Comparison of ENCODE assay signal across 1 cellular context in the genomic region with DNA sequence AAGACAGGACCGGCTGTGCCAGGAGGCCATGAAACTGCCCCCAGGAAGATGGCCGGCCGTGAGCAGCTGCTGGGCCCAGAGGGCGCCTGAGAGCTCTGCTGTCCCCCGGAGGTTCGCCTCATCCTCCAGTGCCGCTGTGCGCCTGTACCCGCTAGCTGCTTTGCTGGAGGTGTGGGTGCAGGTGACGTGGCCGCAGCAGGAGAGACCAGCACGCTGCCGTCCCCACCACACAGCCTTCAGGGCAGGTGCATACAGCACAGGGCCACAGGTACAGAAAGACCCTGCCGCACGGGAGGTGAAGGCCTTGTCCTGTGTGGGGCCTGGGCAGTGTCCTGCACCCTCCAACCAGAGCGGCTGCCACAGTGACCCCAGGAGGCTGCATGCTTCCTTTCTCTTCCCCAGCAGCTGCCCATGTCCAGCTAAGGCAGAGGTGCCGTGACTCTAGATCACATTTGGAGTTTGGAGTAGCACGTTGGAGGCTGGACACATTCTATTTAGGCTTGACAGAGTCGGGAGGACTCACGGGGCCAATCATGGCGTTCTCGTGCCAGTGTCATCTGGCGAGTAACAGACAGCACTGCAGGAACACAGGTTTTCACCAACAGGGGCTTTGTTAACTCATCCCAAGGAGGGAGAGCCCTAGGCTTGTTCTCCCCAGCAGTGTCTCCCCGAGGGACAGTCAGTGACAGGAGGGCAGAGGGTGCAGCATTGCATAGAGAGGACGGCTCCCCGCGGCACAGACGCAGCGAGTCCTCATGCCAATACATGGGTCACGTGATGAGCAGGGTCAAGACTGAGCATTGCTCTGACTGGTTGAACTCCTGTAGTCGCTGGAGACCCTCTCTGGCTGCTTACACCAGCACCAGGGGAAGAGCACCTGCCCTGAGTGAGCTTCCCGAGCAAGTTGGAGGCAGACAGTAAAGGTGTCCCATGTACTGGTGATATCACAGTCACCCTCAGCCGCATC.
TF ChIP-seq lines count a peak whose summit lies in the region.

No MANE protein-coding gene starts in this region.

TF ChIP-seq in GM23338, 12 proteins besides CTCF, POLR2A, EP300 and RAD21 (continued from another document):
- TF ChIP-seq EZH2phosphoT487 (IDR thresholded peaks at IDR 0.05; ENCODE audit: unreplicated experiment) = no peak
- TF ChIP-seq ZNF331 (CRISPR knock-in tag; IDR thresholded peaks at IDR 0.05; ENCODE audit: low read depth) = no peak
